28 cellular contexts compared by ENCODE assay signal in the genomic region with DNA sequence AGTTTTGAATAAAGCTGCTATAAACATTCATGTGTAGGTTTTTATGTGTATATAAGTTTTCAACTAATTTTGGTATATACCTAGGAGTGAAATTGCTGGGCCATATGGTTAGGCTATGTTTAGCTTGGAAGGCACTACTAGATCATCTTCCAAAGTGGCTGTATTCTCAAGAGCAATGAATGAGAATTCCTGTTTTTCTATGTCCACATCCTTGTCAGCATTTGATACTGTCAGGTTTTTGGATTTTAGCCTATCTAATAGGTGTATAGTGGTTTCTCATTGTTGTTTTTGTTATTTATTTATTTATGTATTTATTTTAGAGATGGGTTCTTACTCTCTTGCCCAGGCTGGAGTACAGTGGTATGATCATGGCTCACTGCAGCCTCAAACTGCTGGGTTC.
"Had no signal": no experiment of that assay in that cellular context is flagged by ENCODE, and none has a peak within 500 bp of the region (broad histone marks: within the 10 kb centered on the region; RNA-seq: fewer than 3 reads in every experiment).

No MANE protein-coding gene starts in this region.

- H3K4me1 ChIP-seq: colonic mucosa, esophagus muscularis mucosa, esophagus squamous epithelium, foreskin keratinocyte, gastrocnemius medialis, gastroesophageal sphincter, heart left ventricle, heart right ventricle had no signal

- DNase-seq: colonic mucosa; cortex of kidney; dermis blood vessel endothelial cell; dorsolateral prefrontal cortex; effector CD4-positive, alpha-beta T cell; effector CD8-positive, alpha-beta T cell; effector memory CD4-positive, alpha-beta T cell; effector memory CD8-positive, alpha-beta T cell; endodermal cell; erythroblast; esophagus squamous epithelium; foreskin fibroblast; foreskin keratinocyte; foreskin melanocyte; gastrocnemius medialis; glutamatergic neuron; head of caudate nucleus; heart left ventricle; heart right ventricle had no signal

- H3K27ac ChIP-seq: colonic mucosa, coronary artery, dorsolateral prefrontal cortex, epithelial cell of prostate, esophagus muscularis mucosa, esophagus squamous epithelium, foreskin keratinocyte, gastrocnemius medialis, gastroesophageal sphincter, heart left ventricle, heart right ventricle had no signal

- H3K36me3 ChIP-seq: colonic mucosa, esophagus muscularis mucosa, esophagus squamous epithelium, gastrocnemius medialis, gastroesophageal sphincter, heart left ventricle, heart right ventricle had no signal

- FAIRE-seq: colon, endometrium, endothelial cell of umbilical vein, frontal cortex had no signal

- H3K27me3 ChIP-seq: colonic mucosa, dorsolateral prefrontal cortex, esophagus muscularis mucosa, esophagus squamous epithelium, foreskin keratinocyte, gastrocnemius medialis, gastroesophageal sphincter, heart left ventricle, heart right ventricle had no signal

- H3K9me3 ChIP-seq: colonic mucosa had no signal

- ATAC-seq: effector memory CD8-positive, alpha-beta T cell; esophagus mucosa; foreskin keratinocyte; gastrocnemius medialis; gastroesophageal sphincter; heart left ventricle; heart right ventricle had no signal

- H3K4me3 ChIP-seq: colonic mucosa, coronary artery, dorsolateral prefrontal cortex, esophagus muscularis mucosa, esophagus squamous epithelium, gastrocnemius medialis, gastroesophageal sphincter, heart left ventricle, heart right ventricle had no signal
